In genomic region chr1:244652699-244653438, GRCh38 we compare ENCODE assay signal across 8 cellular contexts. TPM values are rescaled to one million over a fixed set of nuclear protein-coding genes. Genes with fewer than 3 reads are reported as not detected.
DNase-seq lines count a peak whose midpoint lies in the region; ATAC-seq lines count a peak whose summit lies in the region.

Gene DESI2 (plus strand): TSS chr1:244653126. CDS start chr1:244653314, 188 bp downstream.

- peak within 1 kb of the TSS; percentile 82 for H3K27ac Mint-ChIP-seq in activated CD8-positive, alpha-beta memory T cell treated with anti-CD3 and anti-CD28 coated beads, Interleukin-2, amount 10 ng/mL, durations not matched to agents 7 days and 5 days

- H3K9me3 ChIP-seq in HUES48 (ENCODE audit: control insufficient read depth, insufficient read depth, low read length) (no peaks in the 10 kb centered on the region), NT2/D1 (ENCODE audit: insufficient read depth, low read length) (no peaks in the 10 kb centered on the region), endocrine pancreas (ENCODE audit: control insufficient read depth, low read length) (no peaks in the 10 kb centered on the region)

- H3K23ac ChIP-seq in mesendoderm (ENCODE audit: low read length), result no peak within 1 kb of the TSS

- H3K4me3 ChIP-seq in HUES48 (ENCODE audit: low read depth, low read length) (peak within 1 kb of the TSS; percentile 88), NT2/D1 (ENCODE audit: insufficient read length, low read depth) (peak within 1 kb of the TSS; percentile 81), endocrine pancreas (ENCODE audit: control insufficient read depth, insufficient read depth, low read length) (peak within 1 kb of the TSS; percentile 85), mesendoderm (ENCODE audit: low read length) (peak within 1 kb of the TSS; percentile 27)

- H3K4me2 ChIP-seq in mesendoderm (ENCODE audit: low read length), result peak within 1 kb of the TSS; percentile 49

- peak within 1 kb of the TSS; percentile 20 for H2BK5ac ChIP-seq in mesendoderm (ENCODE audit: low read length)

- peak within 1 kb of the TSS; percentile 77 for H3K56ac ChIP-seq in mesendoderm (ENCODE audit: low read length)

- peak within 1 kb of the TSS; percentile 93 for H3K18ac ChIP-seq in mesendoderm (ENCODE audit: low read length)

- CTCF ChIA-PET in activated CD8-positive, alpha-beta memory T cell treated with anti-CD3 and anti-CD28 coated beads, Interleukin-2, amount 10 ng/mL, durations not matched to agents 7 days and 5 days (lab: Charles Lee), result interaction anchor here (0.7 to 2.9 kb wide), 5 partner anchors 10 to 321 kb away, joined by 3 to 17 read pairs (median 4); no protein-coding TSS in a partner anchor

- H3K27me3 ChIP-seq in HUES48 (ENCODE audit: control insufficient read depth, insufficient read depth, low read length), result no peaks in the 10 kb centered on the region
- H3K27me3 ChIP-seq in NT2/D1 (ENCODE audit: insufficient read depth, insufficient read length), result no peaks in the 10 kb centered on the region
- no peaks in the 10 kb centered on the region for H3K27me3 ChIP-seq in endocrine pancreas (ENCODE audit: control insufficient read depth, insufficient read depth, low read length)
- no peaks in the 10 kb centered on the region for H3K27me3 ChIP-seq in mesendoderm (ENCODE audit: insufficient read depth, low read length, poor library complexity)

- ATAC-seq in GM21390 (IDR thresholded peaks at IDR 0.05; ENCODE audit: unreplicated experiment), result peak; percentile 94
- ATAC-seq in activated CD8-positive, alpha-beta memory T cell treated with anti-CD3 and anti-CD28 coated beads, Interleukin-2, amount 10 ng/mL, durations not matched to agents 7 days and 5 days, result peak; percentile 94

- H3K27me3 Mint-ChIP-seq in activated CD8-positive, alpha-beta memory T cell treated with anti-CD3 and anti-CD28 coated beads, Interleukin-2, amount 10 ng/mL, durations not matched to agents 7 days and 5 days, result no peaks in the 10 kb centered on the region

- no peaks in the 10 kb centered on the region for H3K9me3 Mint-ChIP-seq in activated CD8-positive, alpha-beta memory T cell treated with anti-CD3 and anti-CD28 coated beads, Interleukin-2, amount 10 ng/mL, durations not matched to agents 7 days and 5 days (ENCODE audit: low read depth)

- H2BK120ac ChIP-seq in mesendoderm (ENCODE audit: low read depth, low read length), result no peak within 1 kb of the TSS

- H2AK5ac ChIP-seq in mesendoderm (ENCODE audit: low read length), result no peak within 1 kb of the TSS

- no peak within 1 kb of the TSS for H2BK15ac ChIP-seq in mesendoderm (replicated peaks; ENCODE audit: low read depth)

- H4K8ac ChIP-seq in mesendoderm (ENCODE audit: low read depth, low read length), result no peak within 1 kb of the TSS

- DNase-seq in D341Med (ENCODE audit: low spot score) (peak; percentile 99), NT2/D1 (ENCODE audit: low read depth, low spot score) (peak; percentile 100), mesendoderm (peak; percentile 100)
- peak; percentile 99 for DNase-seq in activated CD8-positive, alpha-beta memory T cell treated with anti-CD3 and anti-CD28 coated beads, Interleukin-2, amount 10 ng/mL, durations not matched to agents 7 days and 5 days
- DNase-seq in stimulated activated CD8-positive, alpha-beta memory T cell treated with anti-CD3 and anti-CD28 coated beads, Interleukin-15, amount 100 ng/mL, for 1 hour (ENCODE audit: low read depth), result peak; percentile 96

- H3K36me3 ChIP-seq in HUES48 (ENCODE audit: control insufficient read depth, insufficient read depth, low read length), result peaks cover 16% of the 10 kb centered on the region
- H3K36me3 ChIP-seq in NT2/D1 (ENCODE audit: insufficient read depth, insufficient read length, low read length), result peaks cover 16% of the 10 kb centered on the region
- no peaks in the 10 kb centered on the region for H3K36me3 ChIP-seq in endocrine pancreas (ENCODE audit: control insufficient read depth, insufficient read depth, low read length)
- no peaks in the 10 kb centered on the region for H3K36me3 ChIP-seq in mesendoderm (ENCODE audit: control insufficient read depth, insufficient read depth, low read length)

- no CpG with 5 or more reads among the region's 77 CpGs for WGBS in mesendoderm (ENCODE audit: extremely low coverage, insufficient coverage, low lambda C conversion rate)

- peak within 1 kb of the TSS; percentile 91 for H3K4ac ChIP-seq in mesendoderm (ENCODE audit: low read depth, low read length)

- peaks cover 39% of the 10 kb centered on the region for H3K79me2 ChIP-seq in mesendoderm (ENCODE audit: control insufficient read depth, insufficient read depth, low read length)

- peaks cover 14% of the 10 kb centered on the region for H3K79me1 ChIP-seq in mesendoderm (ENCODE audit: low read length)

- peaks cover 14% of the 10 kb centered on the region for H3K36me3 Mint-ChIP-seq in activated CD8-positive, alpha-beta memory T cell treated with anti-CD3 and anti-CD28 coated beads, Interleukin-2, amount 10 ng/mL, durations not matched to agents 7 days and 5 days

- H3K9ac ChIP-seq in HUES48 (ENCODE audit: low read depth, low read length), result peak within 1 kb of the TSS; percentile 82
- peak within 1 kb of the TSS; percentile 84 for H3K9ac ChIP-seq in NT2/D1 (ENCODE audit: insufficient read length, low read depth)
- peak within 1 kb of the TSS; percentile 84 for H3K9ac ChIP-seq in endocrine pancreas (ENCODE audit: control insufficient read depth, insufficient read depth, low read length)
- peak within 1 kb of the TSS; percentile 63 for H3K9ac ChIP-seq in mesendoderm (ENCODE audit: low read length)

- peak within 1 kb of the TSS; percentile 90 for H3K27ac ChIP-seq in HUES48 (ENCODE audit: low read depth, low read length)
- peak within 1 kb of the TSS; percentile 88 for H3K27ac ChIP-seq in mesendoderm (ENCODE audit: low read depth, low read length)

- H3K4me3 Mint-ChIP-seq in activated CD8-positive, alpha-beta memory T cell treated with anti-CD3 and anti-CD28 coated beads, Interleukin-2, amount 10 ng/mL, durations not matched to agents 7 days and 5 days, result peak within 1 kb of the TSS; percentile 81

- H4K5ac ChIP-seq in mesendoderm (ENCODE audit: low read length), result no peak within 1 kb of the TSS

- H3K4me1 ChIP-seq in HUES48 (ENCODE audit: control insufficient read depth, insufficient read depth, low read length) (peaks cover 38% of the 10 kb centered on the region), NT2/D1 (ENCODE audit: insufficient read depth, insufficient read length) (no peaks in the 10 kb centered on the region), endocrine pancreas (ENCODE audit: control insufficient read depth, insufficient read depth, low read length) (peaks cover 10% of the 10 kb centered on the region), mesendoderm (ENCODE audit: control insufficient read depth, low read depth, low read length) (peaks cover 5% of the 10 kb centered on the region)

- H3K4me1 Mint-ChIP-seq in activated CD8-positive, alpha-beta memory T cell treated with anti-CD3 and anti-CD28 coated beads, Interleukin-2, amount 10 ng/mL, durations not matched to agents 7 days and 5 days, result peaks cover 15% of the 10 kb centered on the region

RNA-seq across cellular contexts. Expression of gene DESI2, which starts in this region (rescaled TPM):
- 10 to 100 TPM; 24.5 to 26.4 TPM for total RNA-seq in activated CD8-positive, alpha-beta memory T cell treated with anti-CD3 and anti-CD28 coated beads, Interleukin-2, amount 10 ng/mL, durations not matched to agents 7 days and 5 days
- 47.8 TPM for polyA plus RNA-seq in mesendoderm (2013, experiment 1 of 2)
- 49.1 TPM for polyA plus RNA-seq in mesendoderm (2013, experiment 2 of 2)

Comparison
In these comparisons a context has a peak if more than half of its experiments do, and no peak if none do; other contexts are left out.
1. Peak in every context shown above with its lines: DNase-seq, ATAC-seq, H3K4me3 ChIP-seq and H3K27ac ChIP-seq.
2. H3K4me3 ChIP-seq: peak in every context shown above with its lines; median percentile 88 in HUES48; 85 in endocrine pancreas; 81 in NT2/D1; 27 in mesendoderm.